ENCODE assay signal across 26 cellular contexts in the genomic region with DNA sequence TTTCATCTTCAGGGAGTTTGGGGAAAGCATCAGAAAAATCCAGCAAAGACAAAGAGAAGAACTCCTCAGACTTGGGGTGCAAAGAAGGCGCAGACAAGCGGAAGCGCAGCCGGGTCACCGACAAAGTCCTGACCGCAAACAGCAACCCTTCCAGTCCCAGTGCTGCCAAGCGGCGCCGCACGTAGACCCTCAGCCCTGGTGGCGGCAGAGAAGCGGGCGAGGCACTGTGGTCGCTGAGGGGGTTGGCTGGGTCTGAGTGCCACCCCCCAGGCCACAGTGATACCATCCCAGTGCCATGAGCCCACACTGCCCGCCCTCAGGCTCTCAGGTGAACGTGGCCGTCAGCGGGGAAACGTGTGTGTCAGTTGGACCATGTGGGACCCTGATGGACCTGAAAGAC. TPM values are rescaled to one million over a fixed set of nuclear protein-coding genes. Genes with fewer than 3 reads are reported as not detected.
"Had no signal": no experiment of that assay in that cellular context is flagged by ENCODE, and none has a peak within 500 bp of the region (broad histone marks: within the 10 kb centered on the region; RNA-seq: fewer than 3 reads in every experiment).

No MANE protein-coding gene starts in this region.

- H3K27me3 Mint-ChIP-seq: central memory CD8-positive, alpha-beta T cell had no signal

- H3K36me3 Mint-ChIP-seq: natural killer cell had no signal

- H3K27ac Mint-ChIP-seq: progenitor cell of endocrine pancreas, type B pancreatic cell had no signal

- H3K4me3 ChIP-seq: body of pancreas, left lung, mucosa of descending colon, right atrium auricular region, skin epidermis had no signal

- H3K9me3 ChIP-seq: body of pancreas, left lung, mucosa of descending colon, right atrium auricular region had no signal

- H3K27ac ChIP-seq: body of pancreas, foreskin keratinocyte, left lung, right atrium auricular region, skin epidermis, VCaP had no signal

- H3K27me3 ChIP-seq: body of pancreas, foreskin keratinocyte, left lung, right atrium auricular region had no signal

- H3K4me1 ChIP-seq: foreskin keratinocyte had no signal

- ATAC-seq: activated naive CD4-positive, alpha-beta T cell treated with anti-CD3 and anti-CD28 coated beads, Interleukin-2, amount 50 U/mL, for 72 hours; activated T-cell treated with anti-CD3 and anti-CD28 coated beads, Interleukin-2, amount 50 U/mL, for 4 hours; body of pancreas; foreskin keratinocyte; left lung; mucosa of descending colon; natural killer cell; stimulated activated naive CD8-positive, alpha-beta T cell treated with anti-CD3 and anti-CD28 coated beads, Interleukin-15, Interleukin-2, amounts not matched to agents 100 U/mL and 50 U/mL, for 24 hours had no signal

- FAIRE-seq: kidney had no signal

- H3K9me3 Mint-ChIP-seq: activated naive CD4-positive, alpha-beta T cell treated with anti-CD3 and anti-CD28 coated beads, Interleukin-2, amount 50 U/mL, for 72 hours; activated T-cell treated with anti-CD3 and anti-CD28 coated beads, Interleukin-2, amount 50 U/mL, for 4 hours; central memory CD8-positive, alpha-beta T cell; natural killer cell; type B pancreatic cell had no signal

- H3K4me3 Mint-ChIP-seq: activated T-cell treated with anti-CD3 and anti-CD28 coated beads, Interleukin-2, amount 50 U/mL, for 4 hours; central memory CD8-positive, alpha-beta T cell had no signal

- DNase-seq: activated CD4-positive, alpha-beta T cell treated with anti-CD3 and anti-CD28 coated beads for 1 hour; activated CD4-positive, alpha-beta T cell treated with anti-CD3 and anti-CD28 coated beads, Interleukin-2, amount 50 U/mL, for 48 hours; activated effector memory CD4-positive, alpha-beta T cell treated with Interleukin-2 at 50 U/mL for 16 hours; activated T-cell treated with anti-CD3 and anti-CD28 coated beads, Interleukin-2, amount 50 U/mL, for 4 hours; body of pancreas; cortex of kidney; effector CD8-positive, alpha-beta T cell; foreskin keratinocyte; glutamatergic neuron; hypothalamus; kidney; left lung; mammary epithelial cell; mucosa of descending colon; natural killer cell; occipital lobe; stimulated activated CD4-positive, alpha-beta T cell treated with anti-CD3 and anti-CD28 coated beads, Interleukin-4, amount 100 ng/mL, for 24 hours; stimulated activated naive CD8-positive, alpha-beta T cell treated with anti-CD3 and anti-CD28 coated beads, Interleukin-15, Interleukin-2, amounts not matched to agents 100 U/mL and 50 U/mL, for 24 hours; T-helper 1 cell had no signal

RNA-seq across cellular contexts. Expression of a gene that starts 17.4 kb away (rescaled TPM):
- total RNA-seq: activated naive CD4-positive, alpha-beta T cell treated with anti-CD3 and anti-CD28 coated beads, Interleukin-2, amount 50 U/mL, for 72 hours had no signal
